In genomic region chr5:136043551-136043950, GRCh38 we compare ENCODE assay signal across 2 cellular contexts.
TF ChIP-seq lines count a peak whose summit lies in the region.

No MANE protein-coding gene starts in this region.

TF ChIP-seq in SK-N-SH, 30 proteins besides CTCF, POLR2A, EP300 and RAD21:
- TF ChIP-seq RCOR1 (IDR thresholded peaks at IDR 0.05; ENCODE audit: low read length) (no peak), USF2 (IDR thresholded peaks at IDR 0.05; ENCODE audit: borderline replicate concordance, low read depth, low read length) (no peak), RXRA (IDR thresholded peaks at IDR 0.05; ENCODE audit: borderline replicate concordance, low read depth) (no peak), FOSL2 (IDR thresholded peaks at IDR 0.05; ENCODE audit: borderline replicate concordance, low read depth) (no peak), GATA2 (CRISPR knock-in tag; IDR thresholded peaks at IDR 0.05) (no peak), RFX5 (IDR thresholded peaks at IDR 0.05; ENCODE audit: low read length) (no peak), ZBTB33 (IDR thresholded peaks at IDR 0.05; ENCODE audit: borderline replicate concordance, low read depth) (no peak), REST (IDR thresholded peaks at IDR 0.05; ENCODE audit: low read depth, low read length) (no peak), GABPA (IDR thresholded peaks at IDR 0.05; ENCODE audit: low read depth) (no peak), JUND (IDR thresholded peaks at IDR 0.05) (no peak), MEF2A (IDR thresholded peaks at IDR 0.05; ENCODE audit: borderline replicate concordance, low read depth) (no peak), TAF1 (IDR thresholded peaks at IDR 0.05; ENCODE audit: borderline replicate concordance, low read depth, low read length) (no peak), TEAD4 (IDR thresholded peaks at IDR 0.05; ENCODE audit: borderline replicate concordance, insufficient read depth) (no peak)
- TF ChIP-seq, protein P1, sequence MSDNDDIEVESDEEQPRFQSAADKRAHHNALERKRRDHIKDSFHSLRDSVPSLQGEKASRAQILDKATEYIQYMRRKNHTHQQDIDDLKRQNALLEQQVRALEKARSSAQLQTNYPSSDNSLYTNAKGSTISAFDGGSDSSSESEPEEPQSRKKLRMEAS (IDR thresholded peaks at IDR 0.05; ENCODE audit: low read depth), result no peak

TF ChIP-seq in SK-N-SH treated with all-trans-retinoic acid at 6 μM for 48 hours, 23 proteins besides CTCF, POLR2A, EP300 and RAD21:
- no peak for TF ChIP-seq ZC3H10 (CRISPR knock-in tag; IDR thresholded peaks at IDR 0.05)
- no peak for TF ChIP-seq ZNF70 (CRISPR knock-in tag; IDR thresholded peaks at IDR 0.05)
- TF ChIP-seq RARB (CRISPR knock-in tag; IDR thresholded peaks at IDR 0.05), result no peak
- no peak for TF ChIP-seq ARNTL (CRISPR knock-in tag; IDR thresholded peaks at IDR 0.05; ENCODE audit: borderline replicate concordance, low read depth)
- no peak for TF ChIP-seq ZNF8 (CRISPR knock-in tag; IDR thresholded peaks at IDR 0.05)
- TF ChIP-seq ZFP3 (CRISPR knock-in tag; IDR thresholded peaks at IDR 0.05), result no peak
